19 cellular contexts compared by ENCODE assay signal in the genomic region with DNA sequence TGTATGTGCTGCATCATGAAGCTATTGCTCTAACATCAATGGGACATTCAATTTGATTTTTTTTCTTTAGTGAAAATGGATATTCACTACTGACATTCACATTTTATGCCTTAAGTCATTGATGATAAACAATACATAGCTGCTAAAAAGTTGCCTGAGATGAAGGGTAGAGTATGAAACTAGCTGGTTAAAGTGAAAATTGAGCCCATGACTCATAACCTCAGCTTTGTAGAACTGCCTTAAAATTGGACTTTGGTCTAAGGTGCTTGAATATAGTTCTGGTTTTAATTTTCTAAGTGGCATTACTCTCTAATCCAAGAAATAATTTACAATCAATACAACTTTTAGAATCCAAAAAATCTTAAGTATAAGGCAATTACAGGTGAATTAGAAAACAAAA.
A peak's percentile ranks its signal among the peaks of the same experiment; 100 is the strongest.
DNase-seq lines count a peak whose midpoint lies in the region; ATAC-seq and TF ChIP-seq lines count a peak whose summit lies in the region.
"Had no signal": no experiment of that assay in that cellular context is flagged by ENCODE, and none has a peak within 500 bp of the region (broad histone marks: within the 10 kb centered on the region; RNA-seq: fewer than 3 reads in every experiment).

No MANE protein-coding gene starts in this region.

- ATAC-seq in GM18502 (IDR thresholded peaks at IDR 0.05; ENCODE audit: poor library complexity, unreplicated experiment) (peak; percentile 58), GM19035 (IDR thresholded peaks at IDR 0.05; ENCODE audit: unreplicated experiment) (peak; percentile 49), HG02610 (IDR thresholded peaks at IDR 0.05; ENCODE audit: unreplicated experiment) (peak; percentile 57), HG03460 (IDR thresholded peaks at IDR 0.05; ENCODE audit: unreplicated experiment) (peak; percentile 50), foreskin keratinocyte (no peak)
- ATAC-seq: GM23338; naive thymus-derived CD4-positive, alpha-beta T cell had no signal

- H3K27me3 ChIP-seq in foreskin keratinocyte: no peaks in the 10 kb centered on the region
- H3K27me3 ChIP-seq: vagina had no signal

- no peak for TF ChIP-seq CTCF in foreskin keratinocyte (conservative IDR thresholded peaks at IDR 0.05)

- DNase-seq in NCI-H2227 treated with DMSO at 0.1 percent for 48 hours (lab: John Stamatoyannopoulos, UW) (no peak), dedifferentiated amniotic fluid mesenchymal stem cell (ENCODE audit: extremely low spot score) (no peak), SK-N-DZ (ENCODE audit: low spot score) (no peak), foreskin keratinocyte (no peak)
- DNase-seq: amniotic stem cell; central memory CD4-positive, alpha-beta T cell; DMS79; head of caudate nucleus; naive thymus-derived CD4-positive, alpha-beta T cell; NCI-H748 treated with DMSO at 0.1 percent for 48 hours; stimulated activated CD4-positive, alpha-beta T cell treated with anti-CD3 and anti-CD28 coated beads, Interleukin-4, amount 100 ng/mL, for 24 hours; substantia nigra; T-helper 2 cell had no signal

- no peak overlapping the region for H3K27ac ChIP-seq in foreskin keratinocyte
- H3K27ac ChIP-seq: vagina had no signal

- H3K4me1 ChIP-seq in foreskin keratinocyte: no peaks in the 10 kb centered on the region
- H3K4me1 ChIP-seq: vagina had no signal
